Comparison of ENCODE assay signal across 8 cellular contexts in the genomic region with DNA sequence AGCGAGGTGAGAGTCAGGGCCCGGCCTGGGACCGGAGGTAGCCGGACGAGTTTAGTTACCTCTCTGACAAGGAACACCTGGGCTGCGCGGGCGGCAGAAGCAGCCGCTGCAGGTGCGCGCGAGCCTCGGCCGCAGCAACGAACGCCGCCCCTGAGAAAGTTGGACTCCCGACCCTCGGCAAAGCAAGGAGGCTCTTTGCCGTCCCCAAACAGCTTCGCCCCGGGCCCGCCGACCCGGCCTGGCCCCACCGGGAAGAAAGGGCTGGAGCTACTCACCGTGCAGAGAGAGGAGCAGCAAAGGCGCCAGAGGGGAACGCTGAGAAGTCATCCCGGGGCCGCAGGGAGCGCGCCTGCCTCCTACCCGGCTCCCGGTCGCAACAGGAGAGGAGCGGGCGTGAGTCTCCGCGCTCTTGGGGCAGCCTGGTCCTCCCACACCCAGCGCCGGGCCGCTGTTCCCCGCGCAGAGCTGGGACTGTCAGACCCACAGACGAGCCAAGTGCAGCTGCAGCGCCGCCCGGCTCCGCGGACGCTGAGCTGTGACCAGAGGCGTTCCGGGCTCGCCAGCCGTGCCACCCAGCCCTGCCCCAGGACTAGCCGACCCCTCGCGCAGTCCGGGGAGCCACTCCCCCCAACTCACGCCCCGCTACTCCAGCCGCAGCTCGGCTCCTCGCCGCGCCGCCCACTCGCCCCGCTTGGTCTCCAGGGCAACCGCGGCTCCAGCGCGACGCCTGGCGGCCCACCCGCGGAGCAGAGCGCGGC. TPM values are rescaled to one million over a fixed set of nuclear protein-coding genes. Genes with fewer than 3 reads are reported as not detected.
DNase-seq lines count a peak whose midpoint lies in the region; ATAC-seq and TF ChIP-seq lines count a peak whose summit lies in the region.

A gene with protein sequence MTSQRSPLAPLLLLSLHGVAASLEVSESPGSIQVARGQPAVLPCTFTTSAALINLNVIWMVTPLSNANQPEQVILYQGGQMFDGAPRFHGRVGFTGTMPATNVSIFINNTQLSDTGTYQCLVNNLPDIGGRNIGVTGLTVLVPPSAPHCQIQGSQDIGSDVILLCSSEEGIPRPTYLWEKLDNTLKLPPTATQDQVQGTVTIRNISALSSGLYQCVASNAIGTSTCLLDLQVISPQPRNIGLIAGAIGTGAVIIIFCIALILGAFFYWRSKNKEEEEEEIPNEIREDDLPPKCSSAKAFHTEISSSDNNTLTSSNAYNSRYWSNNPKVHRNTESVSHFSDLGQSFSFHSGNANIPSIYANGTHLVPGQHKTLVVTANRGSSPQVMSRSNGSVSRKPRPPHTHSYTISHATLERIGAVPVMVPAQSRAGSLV (minus strand): TSS at position 591 of the 758 bp plus-strand sequence. CDS start 264 bp downstream, at position 327.

- peaks cover 6% of the 10 kb centered on the region for H3K9me3 Mint-ChIP-seq in endodermal cell

- peaks cover 6% of the 10 kb centered on the region for H3K9me3 ChIP-seq in endodermal cell (ENCODE audit: control insufficient read depth, low read length)

- peaks cover 4% of the 10 kb centered on the region for H3K4me1 ChIP-seq in endodermal cell (ENCODE audit: control insufficient read depth, insufficient read depth, low read length)

- peak within 1 kb of the TSS; percentile 50 for H3K9ac ChIP-seq in endodermal cell (ENCODE audit: extremely low read depth, low read length, poor library complexity, severe bottlenecking)

- peaks cover 22% of the 10 kb centered on the region for H3K4me1 Mint-ChIP-seq in endodermal cell

- peak within 1 kb of the TSS; percentile 46 for H3K4me3 ChIP-seq in AG09309 (ENCODE audit: control insufficient read depth, low read depth, low read length)
- H3K4me3 ChIP-seq in endodermal cell (ENCODE audit: low read length): peak within 1 kb of the TSS; percentile 80

- peaks cover 43% of the 10 kb centered on the region for H3K27me3 Mint-ChIP-seq in endodermal cell (ENCODE audit: insufficient read depth)

- no peaks in the 10 kb centered on the region for H3K36me3 ChIP-seq in endodermal cell (ENCODE audit: control insufficient read depth, insufficient read depth, low read length)

- TF ChIP-seq CTCF in AG09309 (IDR thresholded peaks at IDR 0.05; ENCODE audit: control insufficient read depth, insufficient read depth, low read depth, low read length, missing control alignments) (no peak), endodermal cell (conservative IDR thresholded peaks at IDR 0.05) (peak; percentile 50)

- WGBS in endodermal cell (ENCODE audit: insufficient coverage in 1 of 2, insufficient read length in 1 of 2), 2 experiments: 0 to 1% methylated on average over 14 to 80 of the region's 80 CpGs

- ATAC-seq in GM18870 (IDR thresholded peaks at IDR 0.05; ENCODE audit: unreplicated experiment) (peak; percentile 80), HG03135 (IDR thresholded peaks at IDR 0.05; ENCODE audit: unreplicated experiment) (peak; percentile 97)

- H3K27me3 ChIP-seq in endodermal cell (ENCODE audit: control insufficient read depth, insufficient read depth, low read length, poor library complexity, severe bottlenecking): peaks cover 67% of the 10 kb centered on the region

- peak within 1 kb of the TSS; percentile 78 for H3K4me3 Mint-ChIP-seq in endodermal cell

- no peak for DNase-seq in AG09309 (ENCODE audit: low read depth)
- peak; percentile 97 to 99 for DNase-seq in NCI-H524 (lab: John Stamatoyannopoulos, UW)
- DNase-seq in activated CD8-positive, alpha-beta memory T cell treated with anti-CD3 and anti-CD28 coated beads for 48 hours (ENCODE audit: low read depth in 2 of 3, low spot score in 2 of 3): peak; percentile 23 to 54 (median 40)
- peak; percentile 89 for DNase-seq in endodermal cell
- peak; percentile 80 for DNase-seq in middle frontal gyrus (ENCODE audit: extremely low spot score, low spot score)
- peak; percentile 50 to 57 for DNase-seq in stimulated activated CD8-positive, alpha-beta memory T cell treated with anti-CD3 and anti-CD28 coated beads, Interleukin-2, amount 100 ng/mL, for 48 hours (ENCODE audit: low read depth in 2 of 2)

- peaks cover 6% of the 10 kb centered on the region for H3K36me3 Mint-ChIP-seq in endodermal cell (ENCODE audit: low read depth)

- no peak within 1 kb of the TSS for H3K27ac ChIP-seq in endodermal cell (ENCODE audit: low read depth, low read length)

- H3K27ac Mint-ChIP-seq in endodermal cell: peak within 1 kb of the TSS; percentile 86

RNA-seq across cellular contexts. Expression of the gene that starts here (rescaled TPM):
- total RNA-seq in endodermal cell: 1 to 10 TPM; 3.9 to 6.0 TPM
- polyA plus RNA-seq in endodermal cell (2013, experiment 1 of 2): 3.3 TPM
- 2.7 TPM for polyA plus RNA-seq in endodermal cell (2013, experiment 2 of 2)
